31 cellular contexts compared by ENCODE assay signal in the genomic region with DNA sequence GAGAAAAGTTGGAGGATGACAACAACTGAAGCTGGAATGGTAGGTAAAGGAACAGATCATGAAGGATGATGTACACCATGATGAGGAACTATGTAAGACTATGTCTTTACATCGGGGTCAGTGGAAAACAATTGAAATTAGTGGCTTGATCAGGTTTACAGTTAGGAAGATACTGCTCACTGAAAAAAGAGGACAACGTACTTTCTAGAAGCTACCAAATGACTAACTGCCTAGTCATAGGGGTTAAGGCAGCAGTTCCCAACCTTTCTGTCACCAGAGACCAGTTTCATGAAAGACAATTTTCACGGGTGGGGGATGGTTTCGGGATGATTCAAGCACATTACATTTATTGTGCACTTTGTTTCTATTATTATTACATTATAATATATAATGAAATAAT.
"Had no signal": no experiment of that assay in that cellular context is flagged by ENCODE, and none has a peak within 500 bp of the region (broad histone marks: within the 10 kb centered on the region; RNA-seq: fewer than 3 reads in every experiment).

No MANE protein-coding gene starts in this region.

- H3K27ac ChIP-seq: ascending aorta, body of pancreas, breast epithelium, PC-9, RWPE1, WERI-Rb-1 had no signal

- H3K9me3 ChIP-seq: ascending aorta, body of pancreas, breast epithelium, MG63 had no signal

- H3K4me3 ChIP-seq: ascending aorta, body of pancreas, breast epithelium, MG63, PC-9 had no signal

- H3K9me3 Mint-ChIP-seq: activated CD4-positive, alpha-beta memory T cell treated with anti-CD3 and anti-CD28 coated beads, Interleukin-2, amount 10 ng/mL, durations not matched to agents 7 days and 5 days; activated naive CD4-positive, alpha-beta T cell treated with anti-CD3 and anti-CD28 coated beads, Interleukin-2, amount 10 ng/mL, durations not matched to agents 7 days and 5 days; activated naive CD8-positive, alpha-beta T cell treated with anti-CD3 and anti-CD28 coated beads, Interleukin-2, amount 10 ng/mL, durations not matched to agents 7 days and 5 days; T-cell had no signal

- DNase-seq: activated CD4-positive, alpha-beta memory T cell treated with anti-CD3 and anti-CD28 coated beads, Interleukin-2, amount 10 ng/mL, durations not matched to agents 7 days and 5 days; activated CD4-positive, CD25-positive, alpha-beta regulatory T cell; activated CD8-positive, alpha-beta memory T cell treated with anti-CD3 and anti-CD28 coated beads for 24 hours; activated CD8-positive, alpha-beta memory T cell treated with anti-CD3 and anti-CD28 coated beads, Interleukin-2, amount 10 ng/mL, durations not matched to agents 7 days and 5 days; activated CD8-positive, alpha-beta memory T cell treated with anti-CD3 and anti-CD28 coated beads, Interleukin-2, amount 50 U/mL, for 48 hours; activated effector memory CD4-positive, alpha-beta T cell treated with Interleukin-2 at 50 U/mL for 16 hours; activated naive CD4-positive, alpha-beta T cell treated with anti-CD3 and anti-CD28 coated beads, Interleukin-2, amount 10 ng/mL, durations not matched to agents 7 days and 5 days; activated naive CD8-positive, alpha-beta T cell treated with anti-CD3 and anti-CD28 coated beads, Interleukin-2, amount 10 ng/mL, durations not matched to agents 7 days and 5 days; amygdala; body of pancreas; Kasumi-1; KG1; MG63; NCI-H1048; NCI-H1105 treated with DMSO at 0.1 percent for 48 hours; NCI-H1436; NCI-H1694; NCI-H1930; NCI-H345; NCI-H524 treated with DMSO at 0.1 percent for 48 hours; NK-92 treated with Interleukin-12 subunit alpha and Interleukin-12 subunit beta, amount 100 ng/mL, for 24 hours; PC-9; SIG-M5; T-cell; T-helper 17 cell; WERI-Rb-1 had no signal

- H3K36me3 ChIP-seq: ascending aorta, breast epithelium, MG63, WERI-Rb-1 had no signal

- ATAC-seq: activated CD8-positive, alpha-beta memory T cell treated with anti-CD3 and anti-CD28 coated beads, Interleukin-2, amount 10 ng/mL, durations not matched to agents 7 days and 5 days; body of pancreas; Right ventricle myocardium inferior; SK-N-SH treated with all-trans-retinoic acid at 6 μM for 48 hours; T-cell; T-helper 17 cell had no signal

- H2AFZ ChIP-seq: PC-9 had no signal

- H3K27me3 ChIP-seq: ascending aorta, body of pancreas, breast epithelium had no signal

- H3K36me3 Mint-ChIP-seq: activated CD8-positive, alpha-beta memory T cell treated with anti-CD3 and anti-CD28 coated beads, Interleukin-2, amount 10 ng/mL, durations not matched to agents 7 days and 5 days; activated naive CD4-positive, alpha-beta T cell treated with anti-CD3 and anti-CD28 coated beads, Interleukin-2, amount 10 ng/mL, durations not matched to agents 7 days and 5 days; activated naive CD8-positive, alpha-beta T cell treated with anti-CD3 and anti-CD28 coated beads, Interleukin-2, amount 10 ng/mL, durations not matched to agents 7 days and 5 days; T-cell had no signal

- H3K4me1 ChIP-seq: ascending aorta, body of pancreas, breast epithelium had no signal

- H3K27ac Mint-ChIP-seq: activated CD4-positive, alpha-beta memory T cell treated with anti-CD3 and anti-CD28 coated beads, Interleukin-2, amount 10 ng/mL, durations not matched to agents 7 days and 5 days; activated CD8-positive, alpha-beta memory T cell treated with anti-CD3 and anti-CD28 coated beads, Interleukin-2, amount 10 ng/mL, durations not matched to agents 7 days and 5 days; activated naive CD4-positive, alpha-beta T cell treated with anti-CD3 and anti-CD28 coated beads, Interleukin-2, amount 10 ng/mL, durations not matched to agents 7 days and 5 days; activated naive CD8-positive, alpha-beta T cell treated with anti-CD3 and anti-CD28 coated beads, Interleukin-2, amount 10 ng/mL, durations not matched to agents 7 days and 5 days; T-cell had no signal

- H3K4me2 ChIP-seq: PC-9 had no signal

- H3K4me3 Mint-ChIP-seq: activated CD4-positive, alpha-beta memory T cell treated with anti-CD3 and anti-CD28 coated beads, Interleukin-2, amount 10 ng/mL, durations not matched to agents 7 days and 5 days; activated CD8-positive, alpha-beta memory T cell treated with anti-CD3 and anti-CD28 coated beads, Interleukin-2, amount 10 ng/mL, durations not matched to agents 7 days and 5 days; activated naive CD4-positive, alpha-beta T cell treated with anti-CD3 and anti-CD28 coated beads, Interleukin-2, amount 10 ng/mL, durations not matched to agents 7 days and 5 days; activated naive CD8-positive, alpha-beta T cell treated with anti-CD3 and anti-CD28 coated beads, Interleukin-2, amount 10 ng/mL, durations not matched to agents 7 days and 5 days; T-cell; T-helper 17 cell had no signal
